ENCODE assay signal across 12 cellular contexts in genomic region chr14:20476795-20477194, GRCh38. TPM values are rescaled to one million over a fixed set of nuclear protein-coding genes. Genes with fewer than 3 reads are reported as not detected.
DNase-seq lines count a peak whose midpoint lies in the region; ATAC-seq and TF ChIP-seq lines count a peak whose summit lies in the region.
"Had no signal": no experiment of that assay in that cellular context is flagged by ENCODE, and none has a peak within 500 bp of the region (broad histone marks: within the 10 kb centered on the region; RNA-seq: fewer than 3 reads in every experiment).

No MANE protein-coding gene starts in this region.

- intact Hi-C loops in right cardiac atrium (cut with DNase I) = no loop called here
- intact Hi-C loops in cardiac septum (cut with DNase I) = no loop called here
- intact Hi-C loops in left lung (cut with DNase I) = no loop called here
- intact Hi-C loops in gastrocnemius medialis (cut with DNase I; ENCODE audit: low total_unique reads) = no loop called here

- H3K4me3 ChIP-seq in right cardiac atrium (ENCODE audit: low read length) (no peak overlapping the region), left lung (no peak overlapping the region), gastrocnemius medialis (no peak overlapping the region)

- TF ChIP-seq CTCF in left lung (IDR thresholded peaks at IDR 0.05) = no peak
- TF ChIP-seq CTCF in gastrocnemius medialis (IDR thresholded peaks at IDR 0.05 in 4 of 5, conservative IDR thresholded peaks at IDR 0.05 in 1 of 5) = no peak

- 55% methylated on average over 5 of the region's 5 CpGs for WGBS in right cardiac atrium

- peak overlapping the region; percentile 96 for H3K27ac Mint-ChIP-seq in activated CD4-positive, alpha-beta memory T cell treated with anti-CD3 and anti-CD28 coated beads, Interleukin-2, amount 10 ng/mL, durations not matched to agents 7 days and 5 days

- TF ChIP-seq POLR2A in gastrocnemius medialis (IDR thresholded peaks at IDR 0.05) = no peak

- DNase-seq in right cardiac atrium (no peak), cardiac septum (ENCODE audit: low spot score) (no peak), left lung (no peak), activated gamma-delta T cell (lab: John Stamatoyannopoulos, UW) (no peak), cerebellar nuclear complex (lab: John Stamatoyannopoulos, UW) (no peak), gastrocnemius medialis (no peak)
- DNase-seq in activated CD4-positive, alpha-beta memory T cell treated with anti-CD3 and anti-CD28 coated beads, Interleukin-2, amount 10 ng/mL, durations not matched to agents 7 days and 5 days = no peak
- DNase-seq: activated CD4-positive, alpha-beta T cell treated with anti-CD3 and anti-CD28 coated beads for 1 hour; NCI-H1092 had no signal

- H3K4me3 Mint-ChIP-seq in activated CD4-positive, alpha-beta memory T cell treated with anti-CD3 and anti-CD28 coated beads, Interleukin-2, amount 10 ng/mL, durations not matched to agents 7 days and 5 days = peak overlapping the region; percentile 38

- H3K9me3 ChIP-seq in right cardiac atrium (ENCODE audit: control insufficient read depth, low read length) (no peaks in the 10 kb centered on the region), left lung (no peaks in the 10 kb centered on the region), gastrocnemius medialis (no peaks in the 10 kb centered on the region)

- H3K27me3 ChIP-seq in right cardiac atrium (ENCODE audit: control insufficient read depth, insufficient read depth) (no peaks in the 10 kb centered on the region), left lung (no peaks in the 10 kb centered on the region), gastrocnemius medialis (no peaks in the 10 kb centered on the region)

- H3K36me3 ChIP-seq in left lung (peaks cover 0 to 76% of the 10 kb centered on the region in 2 donors), gastrocnemius medialis (peaks cover 0 to 27% of the 10 kb centered on the region in 2 donors)

- ATAC-seq in right cardiac atrium (no peak), left lung (no peak), HG02678 (IDR thresholded peaks at IDR 0.05; ENCODE audit: unreplicated experiment) (no peak), gastrocnemius medialis (no peak)

- peak overlapping the region; percentile 5 for H3K27ac ChIP-seq in right cardiac atrium (ENCODE audit: low read length)
- peak overlapping the region; percentile 57 to 76 for H3K27ac ChIP-seq in left lung
- H3K27ac ChIP-seq in gastrocnemius medialis = no peak overlapping the region

- peaks cover 9% of the 10 kb centered on the region for H3K4me1 ChIP-seq in right cardiac atrium (ENCODE audit: control insufficient read depth, insufficient read depth, low read length)
- peaks cover 15 to 32% of the 10 kb centered on the region in 2 donors for H3K4me1 ChIP-seq in left lung
- H3K4me1 ChIP-seq in gastrocnemius medialis = no peaks in the 10 kb centered on the region

- H3K36me3 Mint-ChIP-seq in activated CD4-positive, alpha-beta memory T cell treated with anti-CD3 and anti-CD28 coated beads, Interleukin-2, amount 10 ng/mL, durations not matched to agents 7 days and 5 days (ENCODE audit: low read depth) = peaks cover 76% of the 10 kb centered on the region

- H3K27me3 Mint-ChIP-seq in activated CD4-positive, alpha-beta memory T cell treated with anti-CD3 and anti-CD28 coated beads, Interleukin-2, amount 10 ng/mL, durations not matched to agents 7 days and 5 days = no peaks in the 10 kb centered on the region

- no peaks in the 10 kb centered on the region for H3K9me3 Mint-ChIP-seq in activated CD4-positive, alpha-beta memory T cell treated with anti-CD3 and anti-CD28 coated beads, Interleukin-2, amount 10 ng/mL, durations not matched to agents 7 days and 5 days

- CTCF ChIA-PET in activated CD4-positive, alpha-beta memory T cell treated with anti-CD3 and anti-CD28 coated beads, Interleukin-2, amount 10 ng/mL, durations not matched to agents 7 days and 5 days (lab: Charles Lee) = no interaction called here

- in situ Hi-C loops in gastrocnemius medialis (cut with MboI; ENCODE audit: low sequenced_read_pairs in 4 of 4) = no loop called here

- peaks cover 73% of the 10 kb centered on the region for H3K4me1 Mint-ChIP-seq in activated CD4-positive, alpha-beta memory T cell treated with anti-CD3 and anti-CD28 coated beads, Interleukin-2, amount 10 ng/mL, durations not matched to agents 7 days and 5 days

- POLR2A ChIA-PET in activated CD4-positive, alpha-beta memory T cell treated with anti-CD3 and anti-CD28 coated beads, Interleukin-2, amount 10 ng/mL, durations not matched to agents 7 days and 5 days (lab: Charles Lee) = interaction anchor here (1.0 to 2.5 kb wide), 8 partner anchors 7 to 133 kb away, joined by 3 to 29 read pairs (median 5); partner anchors contain the start of genes APEX1, PIP4P1 and PNP

RNA-seq across cellular contexts. Expression of gene PNP, which starts 7.6 kb away (rescaled TPM):
- total RNA-seq in right cardiac atrium (10 to 100 TPM in 1 of 4 donors, 1 to 10 TPM in 3; 6.2 to 17.2 (median 7.2) TPM), cardiac septum (17.4 TPM), left lung (10 to 100 TPM; 37.6 to 84.8 TPM), gastrocnemius medialis (1 to 10 TPM; 1.6 to 7.5 (median 3.0) TPM)
- 8.6 TPM for polyA plus RNA-seq in right cardiac atrium
- total RNA-seq in activated CD4-positive, alpha-beta memory T cell treated with anti-CD3 and anti-CD28 coated beads, Interleukin-2, amount 10 ng/mL, durations not matched to agents 7 days and 5 days = 100 to 1,000 TPM; 207 to 210 TPM

RNA-seq across cellular contexts. Expression of gene PIP4P1, which starts 15.6 kb away (rescaled TPM):
- total RNA-seq in right cardiac atrium = 10 to 100 TPM; 16.2 to 23.7 (median 23.4) TPM
- 21.0 TPM for polyA plus RNA-seq in right cardiac atrium
- 18.2 TPM for total RNA-seq in cardiac septum
- 10 to 100 TPM; 39.5 to 42.9 TPM for total RNA-seq in activated CD4-positive, alpha-beta memory T cell treated with anti-CD3 and anti-CD28 coated beads, Interleukin-2, amount 10 ng/mL, durations not matched to agents 7 days and 5 days
- 10 to 100 TPM; 24.9 to 40.3 TPM for total RNA-seq in left lung
- total RNA-seq in gastrocnemius medialis = 10 to 100 TPM; 18.8 to 38.5 (median 21.7) TPM

RNA-seq across cellular contexts. Expression of gene APEX1, which starts 21.8 kb away (rescaled TPM):
- 10 to 100 TPM; 71.5 to 95.2 (median 90.3) TPM for total RNA-seq in right cardiac atrium
- 75.8 TPM for polyA plus RNA-seq in right cardiac atrium
- 66.0 TPM for total RNA-seq in cardiac septum
- total RNA-seq in activated CD4-positive, alpha-beta memory T cell treated with anti-CD3 and anti-CD28 coated beads, Interleukin-2, amount 10 ng/mL, durations not matched to agents 7 days and 5 days = 100 to 1,000 TPM in 1 of 2 experiments, 10 to 100 TPM in 1; 91.9 to 103 TPM
- 100 to 1,000 TPM; 115 to 138 TPM for total RNA-seq in left lung
- 100 to 1,000 TPM in 2 of 4 donors, 10 to 100 TPM in 2; 65.6 to 132 (median 94.2) TPM for total RNA-seq in gastrocnemius medialis

RNA-seq across cellular contexts. Expression of gene OSGEP, which starts 22.2 kb away (rescaled TPM):
- 10 to 100 TPM; 17.6 to 21.9 (median 19.5) TPM for total RNA-seq in right cardiac atrium
- polyA plus RNA-seq in right cardiac atrium = 18.1 TPM
- total RNA-seq in cardiac septum = 21.2 TPM
- total RNA-seq in activated CD4-positive, alpha-beta memory T cell treated with anti-CD3 and anti-CD28 coated beads, Interleukin-2, amount 10 ng/mL, durations not matched to agents 7 days and 5 days = 10 to 100 TPM; 35.8 to 40.3 TPM
- 10 to 100 TPM; 29.0 to 37.9 TPM for total RNA-seq in left lung
- 10 to 100 TPM; 15.8 to 21.7 (median 20.5) TPM for total RNA-seq in gastrocnemius medialis

RNA-seq across cellular contexts. Expression of gene RNASE10, which starts 28.5 kb away (rescaled TPM):
- total RNA-seq in right cardiac atrium = under 1 TPM in 3 of 4 donors, not detected in 1; 0.21 to 0.31 (median 0.26) TPM
- polyA plus RNA-seq in right cardiac atrium = not detected
- 0.48 TPM for total RNA-seq in cardiac septum
- under 1 TPM in 1 of 2 experiments, not detected in 1; 0.50 TPM for total RNA-seq in activated CD4-positive, alpha-beta memory T cell treated with anti-CD3 and anti-CD28 coated beads, Interleukin-2, amount 10 ng/mL, durations not matched to agents 7 days and 5 days
- total RNA-seq in left lung = under 1 TPM; 0.35 to 0.71 TPM
- not detected for total RNA-seq in gastrocnemius medialis
- total RNA-seq: lung microvascular endothelial cell, NCI-H460 had no signal

Comparison
In these comparisons a context has a peak if more than half of its experiments do, and no peak if none do; other contexts are left out.
1. H3K27ac ChIP-seq: peak in right cardiac atrium (single experiment) and left lung (2 of 2); none in gastrocnemius medialis (0 of 4).